ENCODE assay signal across 9 cellular contexts in genomic region chr2:37776487-37776886, GRCh38.
DNase-seq lines count a peak whose midpoint lies in the region; ATAC-seq and TF ChIP-seq lines count a peak whose summit lies in the region.
"Had no signal": no experiment of that assay in that cellular context is flagged by ENCODE, and none has a peak within 500 bp of the region (broad histone marks: within the 10 kb centered on the region; RNA-seq: fewer than 3 reads in every experiment).

No MANE protein-coding gene starts in this region.

- peaks cover 100% of the 10 kb centered on the region for H3K4me1 ChIP-seq in muscle layer of colon (ENCODE audit: insufficient read depth, low read length)
- peaks cover 3% of the 10 kb centered on the region; the same call in 1 of the 2 replicates for H3K4me1 ChIP-seq in HAP-1

- DNase-seq in AG04449 (ENCODE audit: low read depth, low spot score) (peak; percentile 87), NB4 (ENCODE audit: low read depth) (peak; percentile 31), dedifferentiated amniotic fluid mesenchymal stem cell (ENCODE audit: extremely low spot score) (peak; percentile 88), HAP-1 (ENCODE audit: low spot score in 2 of 2) (no peak), HUDEP-2 (lab: John Stamatoyannopoulos, UW; ENCODE audit: unreplicated experiment in 76 of 76) (no peak), NCI-H526 treated with DMSO at 0.1 percent for 48 hours (lab: John Stamatoyannopoulos, UW) (no peak)
- DNase-seq: activated effector memory CD4-positive, alpha-beta T cell treated with anti-CD3 and anti-CD28 coated beads, Interleukin-2, amount 50 U/mL, for 16 hours had no signal

- in situ Hi-C loops in HAP-1 (cut with MboI; ENCODE audit: low sequenced_read_pairs): no loop called here

- peak overlapping the region; percentile 69 for H3K27ac ChIP-seq in muscle layer of colon (ENCODE audit: low read depth, low read length)

- TF ChIP-seq POLR2A in NB4 (IDR thresholded peaks at IDR 0.05; ENCODE audit: extremely low read depth, insufficient read length): no peak

- no peaks in the 10 kb centered on the region for H3K9me3 ChIP-seq in muscle layer of colon (ENCODE audit: low read length)
- H3K9me3 ChIP-seq in HAP-1: no peaks in the 10 kb centered on the region

- POLR2A ChIA-PET in AG04449 (lab: Yijun Ruan, JAX): interaction anchor here (0.7 to 1.8 kb wide), 14 partner anchors 8 to 362 kb away, joined by 3 to 13 read pairs (median 4); no protein-coding TSS in a partner anchor

- H3K27me3 ChIP-seq in muscle layer of colon (ENCODE audit: control insufficient read depth in 1 of 2, insufficient read depth in 2 of 2, low read length in 2 of 2) (no peaks in the 10 kb centered on the region), HAP-1 (ENCODE audit: low read depth) (no peaks in the 10 kb centered on the region)

- H3K36me3 ChIP-seq in muscle layer of colon (ENCODE audit: insufficient read depth, low read length): no peaks in the 10 kb centered on the region
- no peaks in the 10 kb centered on the region for H3K36me3 ChIP-seq in HAP-1 (replicated peaks)

- H3K9ac ChIP-seq in muscle layer of colon (ENCODE audit: low read length): no peak overlapping the region

- no peak for TF ChIP-seq CTCF in AG04449 (IDR thresholded peaks at IDR 0.05; ENCODE audit: insufficient read depth, low read length, missing control alignments)
- no peak for TF ChIP-seq CTCF in NB4 (IDR thresholded peaks at IDR 0.05; ENCODE audit: low read depth, low read length)

- CTCF ChIA-PET in AG04449 (lab: Yijun Ruan, JAX): interaction anchor here (0.6 to 1.6 kb wide), 10 partner anchors 10 to 361 kb away, joined by 3 to 8 read pairs (median 3); no protein-coding TSS in a partner anchor

- no peak overlapping the region for H3K4me3 ChIP-seq in AG04449 (ENCODE audit: low read depth, low read length)
- no peak overlapping the region for H3K4me3 ChIP-seq in NB4 (ENCODE audit: low read depth, low read length)
- H3K4me3 ChIP-seq in muscle layer of colon (ENCODE audit: low read depth in 1 of 2, low read length in 2 of 2): no peak overlapping the region
- no peak overlapping the region for H3K4me3 ChIP-seq in HAP-1

- ATAC-seq in HG03159 (IDR thresholded peaks at IDR 0.05; ENCODE audit: unreplicated experiment): no peak

Comparison
In these comparisons a context has a peak if more than half of its experiments do, and no peak if none do; other contexts are left out.
1. DNase-seq: peak in AG04449 (single experiment), NB4 (single experiment) and dedifferentiated amniotic fluid mesenchymal stem cell (single experiment); none in HAP-1 (0 of 2), HUDEP-2 (0 of 76) and NCI-H526 treated with DMSO at 0.1 percent for 48 hours (single experiment).